In the genomic region with DNA sequence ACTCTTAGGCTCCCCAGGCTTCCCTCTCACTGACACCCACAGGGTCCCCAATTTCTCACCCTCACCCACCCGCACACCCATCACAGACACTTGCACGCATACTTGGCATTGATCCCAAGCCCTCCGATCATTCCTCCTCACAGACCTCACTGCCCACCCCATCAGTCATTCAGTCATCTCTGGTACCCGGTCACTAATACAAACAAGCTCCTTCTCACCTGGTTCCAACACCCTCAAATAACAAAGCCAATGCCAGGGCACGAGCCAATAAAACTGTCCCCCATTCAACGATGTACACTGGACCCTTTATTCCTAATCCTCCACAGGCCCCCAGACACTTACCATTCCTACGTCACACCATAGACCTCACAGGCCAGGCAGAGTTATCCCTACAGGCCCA, we compare ENCODE assay signal across 25 cellular contexts. TPM values are rescaled to one million over a fixed set of nuclear protein-coding genes. Genes with fewer than 3 reads are reported as not detected.
DNase-seq lines count a peak whose midpoint lies in the region; ATAC-seq and TF ChIP-seq lines count a peak whose summit lies in the region.
"Had no signal": no experiment of that assay in that cellular context is flagged by ENCODE, and none has a peak within 500 bp of the region (broad histone marks: within the 10 kb centered on the region; RNA-seq: fewer than 3 reads in every experiment).

No MANE protein-coding gene starts in this region.

- H3K4me2 ChIP-seq in SK-N-SH: no peak overlapping the region

- TF ChIP-seq CTCF in activated CD8-positive, alpha-beta T cell treated with anti-CD3 and anti-CD28 coated beads for 36 hours (IDR thresholded peaks at IDR 0.05): no peak
- TF ChIP-seq CTCF in osteocyte (IDR thresholded peaks at IDR 0.05): no peak
- TF ChIP-seq CTCF in SK-N-SH (IDR thresholded peaks at IDR 0.05): no peak

- peaks cover 20% of the 10 kb centered on the region for H3K9me3 Mint-ChIP-seq in activated CD8-positive, alpha-beta T cell treated with anti-CD3 and anti-CD28 coated beads for 36 hours
- H3K9me3 Mint-ChIP-seq in activated CD8-positive, alpha-beta T cell treated with anti-CD3 and anti-CD28 coated beads, Interleukin-2, amount 10 ng/mL, durations not matched to agents 7 days and 5 days (ENCODE audit: insufficient read depth): peaks cover 15% of the 10 kb centered on the region
- peaks cover 15% of the 10 kb centered on the region for H3K9me3 Mint-ChIP-seq in osteocyte (ENCODE audit: unreplicated experiment)
- H3K9me3 Mint-ChIP-seq in activated T-helper 2 cell treated with anti-CD3 and anti-CD28 coated beads, Interferon-gamma antibody, Interleukin-2, Interleukin-4, amounts not matched to agents 10 μg/mL and 5 μg/mL and 100 μg/mL, durations not matched to agents 14 hours and 24 hours and 36 hours: peaks cover 32% of the 10 kb centered on the region
- H3K9me3 Mint-ChIP-seq: central memory CD8-positive, alpha-beta T cell had no signal

- CTCF ChIA-PET in activated CD8-positive, alpha-beta T cell treated with anti-CD3 and anti-CD28 coated beads for 36 hours (lab: Charles Lee): no interaction called here
- CTCF ChIA-PET in activated CD8-positive, alpha-beta T cell treated with anti-CD3 and anti-CD28 coated beads, Interleukin-2, amount 10 ng/mL, durations not matched to agents 7 days and 5 days (lab: Charles Lee): no interaction called here
- CTCF ChIA-PET in SK-N-SH (lab: Yijun Ruan, JAX): no interaction called here

- no peak overlapping the region for H3K4me3 Mint-ChIP-seq in activated CD8-positive, alpha-beta T cell treated with anti-CD3 and anti-CD28 coated beads for 36 hours
- no peak overlapping the region for H3K4me3 Mint-ChIP-seq in activated CD8-positive, alpha-beta T cell treated with anti-CD3 and anti-CD28 coated beads, Interleukin-2, amount 10 ng/mL, durations not matched to agents 7 days and 5 days
- peak overlapping the region; percentile 30 for H3K4me3 Mint-ChIP-seq in osteocyte (ENCODE audit: unreplicated experiment)
- no peak overlapping the region for H3K4me3 Mint-ChIP-seq in activated T-helper 2 cell treated with anti-CD3 and anti-CD28 coated beads, Interferon-gamma antibody, Interleukin-2, Interleukin-4, amounts not matched to agents 10 μg/mL and 5 μg/mL and 100 μg/mL, durations not matched to agents 14 hours and 24 hours and 36 hours (ENCODE audit: low read depth)

- H3K79me2 ChIP-seq in SK-N-SH (ENCODE audit: insufficient read depth): peaks cover 45% of the 10 kb centered on the region

- DNase-seq in activated CD8-positive, alpha-beta T cell treated with anti-CD3 and anti-CD28 coated beads for 36 hours: no peak
- no peak for DNase-seq in activated CD8-positive, alpha-beta T cell treated with anti-CD3 and anti-CD28 coated beads, Interleukin-2, amount 10 ng/mL, durations not matched to agents 7 days and 5 days
- DNase-seq in SJSA1 (ENCODE audit: low read depth in 1 of 2, low spot score in 2 of 2) (peak; percentile 55 to 91), osteocyte (ENCODE audit: extremely low spot score, unreplicated experiment) (no peak), SK-N-SH (no peak)
- DNase-seq in stimulated activated CD4-positive, alpha-beta T cell treated with anti-CD3 and anti-CD28 coated beads, Interleukin-4, amount 100 ng/mL, for 4 hours: no peak
- DNase-seq in activated T-helper 2 cell treated with anti-CD3 and anti-CD28 coated beads, Interferon-gamma antibody, Interleukin-2, Interleukin-4, amounts not matched to agents 10 μg/mL and 5 μg/mL and 100 μg/mL, durations not matched to agents 14 hours and 24 hours and 36 hours (ENCODE audit: low spot score): no peak
- DNase-seq: activated CD4-positive, alpha-beta T cell treated with anti-CD3 and anti-CD28 coated beads for 4 hours; dermis blood vessel endothelial cell; mucosa of descending colon; MV-4-11; NCI-H146; NCI-H2107; NCI-H446; psoas muscle; RPMI8226; stimulated activated CD4-positive, alpha-beta T cell treated with anti-CD3 and anti-CD28 coated beads, Interleukin-15, amount 100 ng/mL, for 24 hours; stimulated activated naive CD8-positive, alpha-beta T cell treated with anti-CD3 and anti-CD28 coated beads, Interleukin-15, Interleukin-2, amounts not matched to agents 100 U/mL and 50 U/mL, for 24 hours; T-helper 2 cell had no signal

- no peak overlapping the region for H3K9ac ChIP-seq in iPS-20b (ENCODE audit: low read depth, low read length)
- H3K9ac ChIP-seq in SK-N-SH: no peak overlapping the region

- H3K4me1 ChIP-seq in SJSA1 (replicated peaks) (peaks cover 8% of the 10 kb centered on the region), iPS-20b (ENCODE audit: insufficient read depth, low read length) (no peaks in the 10 kb centered on the region), SK-N-SH (ENCODE audit: control insufficient read depth in 1 of 2, insufficient read depth in 2 of 2, low read depth in 1 of 2, low read length in 1 of 2) (peaks cover 0 to 7% of the 10 kb centered on the region in 2 experiments; a peak in 1 of 4 replicates)

- TF ChIP-seq EP300 in SK-N-SH (IDR thresholded peaks at IDR 0.05; ENCODE audit: borderline replicate concordance in 1 of 2, low read depth in 1 of 2, low read length in 1 of 2): no peak

- H3K36me3 ChIP-seq in SJSA1: peaks cover 4% of the 10 kb centered on the region; the same call in 1 of the 2 replicates
- H3K36me3 ChIP-seq in iPS-20b (ENCODE audit: insufficient read depth, low read depth, low read length): no peaks in the 10 kb centered on the region
- H3K36me3 ChIP-seq in SK-N-SH (replicated peaks in 1 of 2; ENCODE audit: control insufficient read depth in 1 of 2, insufficient read depth in 2 of 2, low read length in 1 of 2): no peaks in the 10 kb centered on the region
- H3K36me3 ChIP-seq: neutrophil had no signal

- no peaks in the 10 kb centered on the region for H3K27me3 Mint-ChIP-seq in activated CD8-positive, alpha-beta T cell treated with anti-CD3 and anti-CD28 coated beads for 36 hours
- no peaks in the 10 kb centered on the region for H3K27me3 Mint-ChIP-seq in activated CD8-positive, alpha-beta T cell treated with anti-CD3 and anti-CD28 coated beads, Interleukin-2, amount 10 ng/mL, durations not matched to agents 7 days and 5 days (ENCODE audit: low read depth)
- no peaks in the 10 kb centered on the region for H3K27me3 Mint-ChIP-seq in osteocyte (ENCODE audit: unreplicated experiment)
- H3K27me3 Mint-ChIP-seq in activated T-helper 2 cell treated with anti-CD3 and anti-CD28 coated beads, Interferon-gamma antibody, Interleukin-2, Interleukin-4, amounts not matched to agents 10 μg/mL and 5 μg/mL and 100 μg/mL, durations not matched to agents 14 hours and 24 hours and 36 hours (ENCODE audit: low read depth): no peaks in the 10 kb centered on the region
- H3K27me3 Mint-ChIP-seq: central memory CD8-positive, alpha-beta T cell had no signal

- H3K9me3 ChIP-seq in SJSA1 (replicated peaks) (peaks cover 49% of the 10 kb centered on the region), iPS-20b (ENCODE audit: insufficient read depth, low read depth, low read length) (peaks cover 88% of the 10 kb centered on the region), SK-N-SH (peaks cover 6% of the 10 kb centered on the region; the same call in 1 of the 2 replicates)

- H2AFZ ChIP-seq in SK-N-SH (ENCODE audit: low read depth): no peak overlapping the region

- H3K4me1 Mint-ChIP-seq in activated CD8-positive, alpha-beta T cell treated with anti-CD3 and anti-CD28 coated beads for 36 hours (ENCODE audit: low read depth): peaks cover 22% of the 10 kb centered on the region
- H3K4me1 Mint-ChIP-seq in activated CD8-positive, alpha-beta T cell treated with anti-CD3 and anti-CD28 coated beads, Interleukin-2, amount 10 ng/mL, durations not matched to agents 7 days and 5 days (ENCODE audit: low read depth): peaks cover 15% of the 10 kb centered on the region
- H3K4me1 Mint-ChIP-seq in osteocyte (ENCODE audit: unreplicated experiment): peaks cover 24% of the 10 kb centered on the region
- peaks cover 12% of the 10 kb centered on the region for H3K4me1 Mint-ChIP-seq in activated T-helper 2 cell treated with anti-CD3 and anti-CD28 coated beads, Interferon-gamma antibody, Interleukin-2, Interleukin-4, amounts not matched to agents 10 μg/mL and 5 μg/mL and 100 μg/mL, durations not matched to agents 14 hours and 24 hours and 36 hours (ENCODE audit: low read depth)

- H3K4me3 ChIP-seq in SJSA1: no peak overlapping the region
- H3K4me3 ChIP-seq in iPS-20b (ENCODE audit: low read length): peak overlapping the region; percentile 38; the same call in 1 of the 2 replicates
- H3K4me3 ChIP-seq in SK-N-SH (ENCODE audit: low read depth in 2 of 2, low read length in 1 of 2): no peak overlapping the region
- H3K4me3 ChIP-seq: mucosa of descending colon, thoracic aorta had no signal

- ATAC-seq in activated CD8-positive, alpha-beta T cell treated with anti-CD3 and anti-CD28 coated beads for 36 hours: no peak
- no peak for ATAC-seq in activated CD8-positive, alpha-beta T cell treated with anti-CD3 and anti-CD28 coated beads, Interleukin-2, amount 10 ng/mL, durations not matched to agents 7 days and 5 days
- ATAC-seq: activated naive CD4-positive, alpha-beta T cell treated with anti-CD3 and anti-CD28 coated beads, Interleukin-2, amount 50 U/mL, for 72 hours; mucosa of descending colon; psoas muscle; stimulated activated naive CD8-positive, alpha-beta T cell treated with anti-CD3 and anti-CD28 coated beads, Interleukin-15, Interleukin-2, amounts not matched to agents 100 U/mL and 50 U/mL, for 24 hours had no signal

- 93% methylated on average over 7 of the region's 7 CpGs for WGBS in SK-N-SH (ENCODE audit: low lambda C conversion rate)

- intact Hi-C loops in activated CD8-positive, alpha-beta T cell treated with anti-CD3 and anti-CD28 coated beads for 36 hours (cut with micrococcal nuclease): no loop called here
- intact Hi-C loops in activated T-helper 2 cell treated with anti-CD3 and anti-CD28 coated beads, Interferon-gamma antibody, Interleukin-2, Interleukin-4, amounts not matched to agents 10 μg/mL and 5 μg/mL and 100 μg/mL, durations not matched to agents 14 hours and 24 hours and 36 hours (cut with micrococcal nuclease): no loop called here

- no peaks in the 10 kb centered on the region for H3K9me2 ChIP-seq in SK-N-SH

- H3K27ac Mint-ChIP-seq in activated CD8-positive, alpha-beta T cell treated with anti-CD3 and anti-CD28 coated beads for 36 hours: peak overlapping the region; percentile 10
- no peak overlapping the region for H3K27ac Mint-ChIP-seq in activated CD8-positive, alpha-beta T cell treated with anti-CD3 and anti-CD28 coated beads, Interleukin-2, amount 10 ng/mL, durations not matched to agents 7 days and 5 days
- no peak overlapping the region for H3K27ac Mint-ChIP-seq in osteocyte (ENCODE audit: unreplicated experiment)
- no peak overlapping the region for H3K27ac Mint-ChIP-seq in activated T-helper 2 cell treated with anti-CD3 and anti-CD28 coated beads, Interferon-gamma antibody, Interleukin-2, Interleukin-4, amounts not matched to agents 10 μg/mL and 5 μg/mL and 100 μg/mL, durations not matched to agents 14 hours and 24 hours and 36 hours

- TF ChIP-seq RAD21 in SK-N-SH (IDR thresholded peaks at IDR 0.05; ENCODE audit: low read length): no peak

- peaks cover 29% of the 10 kb centered on the region for H3K36me3 Mint-ChIP-seq in activated CD8-positive, alpha-beta T cell treated with anti-CD3 and anti-CD28 coated beads for 36 hours (ENCODE audit: low read depth)
- H3K36me3 Mint-ChIP-seq in activated CD8-positive, alpha-beta T cell treated with anti-CD3 and anti-CD28 coated beads, Interleukin-2, amount 10 ng/mL, durations not matched to agents 7 days and 5 days (ENCODE audit: low read depth): peaks cover 42% of the 10 kb centered on the region
- H3K36me3 Mint-ChIP-seq in osteocyte (ENCODE audit: unreplicated experiment): peaks cover 31% of the 10 kb centered on the region
- peaks cover 36% of the 10 kb centered on the region for H3K36me3 Mint-ChIP-seq in activated T-helper 2 cell treated with anti-CD3 and anti-CD28 coated beads, Interferon-gamma antibody, Interleukin-2, Interleukin-4, amounts not matched to agents 10 μg/mL and 5 μg/mL and 100 μg/mL, durations not matched to agents 14 hours and 24 hours and 36 hours (ENCODE audit: low read depth)

- peaks cover 4% of the 10 kb centered on the region for H3F3A ChIP-seq in SK-N-SH (replicated peaks; ENCODE audit: insufficient read depth)

- H3K27me3 ChIP-seq in SJSA1 (replicated peaks): no peaks in the 10 kb centered on the region
- no peaks in the 10 kb centered on the region for H3K27me3 ChIP-seq in iPS-20b (ENCODE audit: insufficient read depth, low read length)
- H3K27me3 ChIP-seq in SK-N-SH (ENCODE audit: insufficient read depth): no peaks in the 10 kb centered on the region
- H3K27me3 ChIP-seq: neutrophil, vagina had no signal

- H3K27ac ChIP-seq in SJSA1 (no peak overlapping the region), iPS-20b (ENCODE audit: low read length) (no peak overlapping the region), SK-N-SH (ENCODE audit: low read depth in 2 of 2, low read length in 1 of 2) (no peak overlapping the region)
- H3K27ac ChIP-seq: neutrophil, psoas muscle, thoracic aorta, vagina had no signal

- no peaks in the 10 kb centered on the region for H4K20me1 ChIP-seq in SK-N-SH (ENCODE audit: insufficient read depth)

- POLR2A ChIA-PET in activated CD8-positive, alpha-beta T cell treated with anti-CD3 and anti-CD28 coated beads for 36 hours (lab: Charles Lee): no interaction called here
- POLR2A ChIA-PET in activated CD8-positive, alpha-beta T cell treated with anti-CD3 and anti-CD28 coated beads, Interleukin-2, amount 10 ng/mL, durations not matched to agents 7 days and 5 days (lab: Charles Lee): no interaction called here
- POLR2A ChIA-PET in SK-N-SH (lab: Yijun Ruan, JAX): no interaction called here

RNA-seq across cellular contexts. Expression of a gene that starts 2.3 kb away (rescaled TPM):
- 1 to 10 TPM; 6.4 to 6.8 TPM for total RNA-seq in activated CD8-positive, alpha-beta T cell treated with anti-CD3 and anti-CD28 coated beads for 36 hours
- total RNA-seq in activated CD8-positive, alpha-beta T cell treated with anti-CD3 and anti-CD28 coated beads, Interleukin-2, amount 10 ng/mL, durations not matched to agents 7 days and 5 days: 1 to 10 TPM; 9.6 to 9.9 TPM
- total RNA-seq in SJSA1 (2014; rRNA removed; shearing (Covaris generic)): 0.32 and 0.88 TPM in 2 replicates
- total RNA-seq in osteocyte: 17.8 and 19.1 TPM in 2 replicates
- polyA plus RNA-seq in SK-N-SH (2012; rRNA removed): 4.0 and 6.9 TPM in 2 replicates
- 2.6 and 2.9 TPM in 2 replicates for polyA plus RNA-seq in SK-N-SH (2012; cell fraction: cytosol; rRNA removed)
- 10.6 and 23.4 TPM in 2 replicates for polyA plus RNA-seq in SK-N-SH (2012; cell fraction: nucleus; rRNA removed)
- 7.3 and 8.2 TPM in 2 replicates for total RNA-seq in activated T-helper 2 cell treated with anti-CD3 and anti-CD28 coated beads, Interferon-gamma antibody, Interleukin-2, Interleukin-4, amounts not matched to agents 10 μg/mL and 5 μg/mL and 100 μg/mL, durations not matched to agents 14 hours and 24 hours and 36 hours

RNA-seq across cellular contexts. Expression of a gene that starts 32.4 kb away (rescaled TPM):
- total RNA-seq in activated CD8-positive, alpha-beta T cell treated with anti-CD3 and anti-CD28 coated beads for 36 hours: 10 to 100 TPM; 19.1 to 19.8 TPM
- total RNA-seq in activated CD8-positive, alpha-beta T cell treated with anti-CD3 and anti-CD28 coated beads, Interleukin-2, amount 10 ng/mL, durations not matched to agents 7 days and 5 days: 10 to 100 TPM; 19.5 to 20.8 TPM
- 5.8 and 10.4 TPM in 2 replicates for total RNA-seq in SJSA1 (2014; rRNA removed; shearing (Covaris generic))
- total RNA-seq in osteocyte: 13.6 and 16.3 TPM in 2 replicates
- 7.3 and 9.4 TPM in 2 replicates for polyA plus RNA-seq in SK-N-SH (2012; rRNA removed)
- polyA plus RNA-seq in SK-N-SH (2012; cell fraction: cytosol; rRNA removed): 4.4 and 5.8 TPM in 2 replicates
- 25.9 and 26.9 TPM in 2 replicates for polyA plus RNA-seq in SK-N-SH (2012; cell fraction: nucleus; rRNA removed)
- total RNA-seq in activated T-helper 2 cell treated with anti-CD3 and anti-CD28 coated beads, Interferon-gamma antibody, Interleukin-2, Interleukin-4, amounts not matched to agents 10 μg/mL and 5 μg/mL and 100 μg/mL, durations not matched to agents 14 hours and 24 hours and 36 hours: 15.2 and 17.1 TPM in 2 replicates

Comparison
In these comparisons a context has a peak if more than half of its experiments do, and no peak if none do; other contexts are left out.
1. DNase-seq: peak in SJSA1 (2 of 2); none in activated CD8-positive, alpha-beta T cell treated with anti-CD3 and anti-CD28 coated beads for 36 hours (single experiment), activated CD8-positive, alpha-beta T cell treated with anti-CD3 and anti-CD28 coated beads, Interleukin-2, amount 10 ng/mL, durations not matched to agents 7 days and 5 days (single experiment), osteocyte (single experiment), SK-N-SH (single experiment), stimulated activated CD4-positive, alpha-beta T cell treated with anti-CD3 and anti-CD28 coated beads, Interleukin-4, amount 100 ng/mL, for 4 hours (0 of 2) and activated T-helper 2 cell treated with anti-CD3 and anti-CD28 coated beads, Interferon-gamma antibody, Interleukin-2, Interleukin-4, amounts not matched to agents 10 μg/mL and 5 μg/mL and 100 μg/mL, durations not matched to agents 14 hours and 24 hours and 36 hours (single experiment).